ENCODE assay signal across 1 cellular context in the genomic region with DNA sequence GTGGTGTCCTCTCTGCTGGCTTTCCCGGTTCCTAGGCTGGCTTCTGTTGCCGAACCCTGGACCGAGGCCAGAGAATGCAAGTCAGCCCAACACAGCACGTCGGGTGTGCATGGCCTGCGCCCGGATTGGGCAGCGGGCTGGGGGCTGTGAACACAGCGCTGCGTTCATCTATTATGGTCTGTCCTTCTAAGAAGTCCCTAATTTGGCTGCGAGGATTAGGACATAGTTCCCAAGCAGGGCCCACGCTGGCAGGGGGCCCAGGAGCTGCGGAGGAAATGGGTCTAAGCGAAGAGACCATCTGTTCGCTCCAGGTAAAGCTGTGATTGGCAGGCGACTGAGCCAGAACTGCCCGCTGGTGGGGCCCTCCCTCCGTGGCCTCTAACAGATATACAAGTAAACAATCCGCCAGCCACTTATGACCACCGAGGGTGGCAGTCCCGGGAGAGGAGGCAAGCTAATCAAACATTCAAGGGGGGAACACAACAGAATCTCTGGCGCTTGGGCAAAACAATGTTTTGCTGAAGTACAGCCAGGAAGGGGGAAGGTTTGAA.
A peak's percentile ranks its signal among the peaks of the same experiment; 100 is the strongest.
TF ChIP-seq lines count a peak whose summit lies in the region.

No MANE protein-coding gene starts in this region.

TF ChIP-seq in HEK293, 187 proteins besides CTCF, POLR2A, EP300 and RAD21 (continued from another document and continues in another):
- TF ChIP-seq, protein P1, sequence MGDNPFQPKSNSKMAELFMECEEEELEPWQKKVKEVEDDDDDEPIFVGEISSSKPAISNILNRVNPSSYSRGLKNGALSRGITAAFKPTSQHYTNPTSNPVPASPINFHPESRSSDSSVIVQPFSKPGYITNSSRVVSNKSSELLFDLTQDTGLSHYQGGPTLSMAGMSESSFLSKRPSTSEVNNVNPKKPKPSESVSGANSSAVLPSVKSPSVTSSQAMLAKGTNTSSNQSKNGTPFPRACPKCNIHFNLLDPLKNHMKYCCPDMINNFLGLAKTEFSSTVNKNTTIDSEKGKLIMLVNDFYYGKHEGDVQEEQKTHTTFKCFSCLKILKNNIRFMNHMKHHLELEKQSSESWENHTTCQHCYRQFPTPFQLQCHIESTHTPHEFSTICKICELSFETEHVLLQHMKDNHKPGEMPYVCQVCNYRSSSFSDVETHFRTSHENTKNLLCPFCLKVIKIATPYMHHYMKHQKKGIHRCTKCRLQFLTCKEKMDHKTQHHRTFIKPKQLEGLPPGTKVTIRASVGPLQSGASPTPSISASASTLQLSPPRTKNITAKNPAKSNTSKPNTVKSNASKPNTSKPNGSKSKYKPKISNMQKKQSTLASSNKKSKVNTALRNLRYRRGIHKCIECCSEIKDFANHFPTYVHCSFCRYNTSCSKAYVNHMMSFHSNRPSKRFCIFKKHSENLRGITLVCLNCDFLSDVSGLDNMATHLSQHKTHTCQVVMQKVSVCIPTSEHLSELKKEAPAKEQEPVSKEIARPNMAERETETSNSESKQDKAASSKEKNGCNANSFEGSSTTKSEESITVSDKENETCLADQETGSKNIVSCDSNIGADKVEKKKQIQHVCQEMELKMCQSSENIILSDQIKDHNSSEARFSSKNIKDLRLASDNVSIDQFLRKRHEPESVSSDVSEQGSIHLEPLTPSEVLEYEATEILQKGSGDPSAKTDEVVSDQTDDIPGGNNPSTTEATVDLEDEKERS (tag by site-specific recombination; IDR thresholded peaks at IDR 0.05), result no peak
- TF ChIP-seq ZNF629 (tag by site-specific recombination; IDR thresholded peaks at IDR 0.05) (peak; percentile 56; the same call in 1 of the 2 replicates), ZBTB21 (tag by site-specific recombination; IDR thresholded peaks at IDR 0.05) (0 out of 2 replicates have a peak, but pooled peaks have one; percentile 17), ZNF623 (tag by site-specific recombination; IDR thresholded peaks at IDR 0.05) (no peak), ZSCAN30 (tag by site-specific recombination; IDR thresholded peaks at IDR 0.05) (no peak), SALL2 (tag by site-specific recombination; IDR thresholded peaks at IDR 0.05; ENCODE audit: borderline replicate concordance) (no peak), ZNF239 (tag by site-specific recombination; IDR thresholded peaks at IDR 0.05) (no peak), ZNF416 (tag by site-specific recombination; IDR thresholded peaks at IDR 0.05) (no peak), REPIN1 (tag by site-specific recombination; IDR thresholded peaks at IDR 0.05; ENCODE audit: low read depth) (no peak), ZNF561 (tag by site-specific recombination; IDR thresholded peaks at IDR 0.05; ENCODE audit: borderline replicate concordance) (0 out of 2 replicates have a peak, but pooled peaks have one; percentile 33), ZNF138 (tag by site-specific recombination; IDR thresholded peaks at IDR 0.05; ENCODE audit: borderline replicate concordance) (no peak), ZNF121 (tag by site-specific recombination; IDR thresholded peaks at IDR 0.05) (no peak), ZNF664 (tag by site-specific recombination; IDR thresholded peaks at IDR 0.05) (no peak), ZNF544 (tag by site-specific recombination; IDR thresholded peaks at IDR 0.05) (no peak), ZNF140 (tag by site-specific recombination; IDR thresholded peaks at IDR 0.05) (no peak), MEIS1 (CRISPR knock-in tag; IDR thresholded peaks at IDR 0.05; ENCODE audit: borderline replicate concordance) (no peak), ZNF175 (tag by site-specific recombination; IDR thresholded peaks at IDR 0.05) (no peak), ZNF747 (tag by site-specific recombination; IDR thresholded peaks at IDR 0.05) (no peak), WT1 (tag by site-specific recombination; IDR thresholded peaks at IDR 0.05) (peak; percentile 46), ZNF555 (tag by site-specific recombination; conservative IDR thresholded peaks at IDR 0.05) (no peak), ZBTB7A (tag by site-specific recombination; IDR thresholded peaks at IDR 0.05; ENCODE audit: low read depth) (no peak), ZNF157 (tag by site-specific recombination; IDR thresholded peaks at IDR 0.05) (no peak), GLI2 (tag by site-specific recombination; IDR thresholded peaks at IDR 0.05; ENCODE audit: borderline replicate concordance, low read depth) (no peak)
- TF ChIP-seq, protein P2, sequence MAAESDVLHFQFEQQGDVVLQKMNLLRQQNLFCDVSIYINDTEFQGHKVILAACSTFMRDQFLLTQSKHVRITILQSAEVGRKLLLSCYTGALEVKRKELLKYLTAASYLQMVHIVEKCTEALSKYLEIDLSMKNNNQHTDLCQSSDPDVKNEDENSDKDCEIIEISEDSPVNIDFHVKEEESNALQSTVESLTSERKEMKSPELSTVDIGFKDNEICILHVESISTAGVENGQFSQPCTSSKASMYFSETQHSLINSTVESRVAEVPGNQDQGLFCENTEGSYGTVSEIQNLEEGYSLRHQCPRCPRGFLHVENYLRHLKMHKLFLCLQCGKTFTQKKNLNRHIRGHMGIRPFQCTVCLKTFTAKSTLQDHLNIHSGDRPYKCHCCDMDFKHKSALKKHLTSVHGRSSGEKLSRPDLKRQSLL (tag by site-specific recombination; IDR thresholded peaks at IDR 0.05), result 0 out of 2 replicates have a peak, but pooled peaks have one; percentile 60
- TF ChIP-seq, protein P3, sequence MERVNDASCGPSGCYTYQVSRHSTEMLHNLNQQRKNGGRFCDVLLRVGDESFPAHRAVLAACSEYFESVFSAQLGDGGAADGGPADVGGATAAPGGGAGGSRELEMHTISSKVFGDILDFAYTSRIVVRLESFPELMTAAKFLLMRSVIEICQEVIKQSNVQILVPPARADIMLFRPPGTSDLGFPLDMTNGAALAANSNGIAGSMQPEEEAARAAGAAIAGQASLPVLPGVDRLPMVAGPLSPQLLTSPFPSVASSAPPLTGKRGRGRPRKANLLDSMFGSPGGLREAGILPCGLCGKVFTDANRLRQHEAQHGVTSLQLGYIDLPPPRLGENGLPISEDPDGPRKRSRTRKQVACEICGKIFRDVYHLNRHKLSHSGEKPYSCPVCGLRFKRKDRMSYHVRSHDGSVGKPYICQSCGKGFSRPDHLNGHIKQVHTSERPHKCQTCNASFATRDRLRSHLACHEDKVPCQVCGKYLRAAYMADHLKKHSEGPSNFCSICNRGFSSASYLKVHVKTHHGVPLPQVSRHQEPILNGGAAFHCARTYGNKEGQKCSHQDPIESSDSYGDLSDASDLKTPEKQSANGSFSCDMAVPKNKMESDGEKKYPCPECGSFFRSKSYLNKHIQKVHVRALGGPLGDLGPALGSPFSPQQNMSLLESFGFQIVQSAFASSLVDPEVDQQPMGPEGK (tag by site-specific recombination; IDR thresholded peaks at IDR 0.05), result peak; percentile 84
- TF ChIP-seq, protein P4, sequence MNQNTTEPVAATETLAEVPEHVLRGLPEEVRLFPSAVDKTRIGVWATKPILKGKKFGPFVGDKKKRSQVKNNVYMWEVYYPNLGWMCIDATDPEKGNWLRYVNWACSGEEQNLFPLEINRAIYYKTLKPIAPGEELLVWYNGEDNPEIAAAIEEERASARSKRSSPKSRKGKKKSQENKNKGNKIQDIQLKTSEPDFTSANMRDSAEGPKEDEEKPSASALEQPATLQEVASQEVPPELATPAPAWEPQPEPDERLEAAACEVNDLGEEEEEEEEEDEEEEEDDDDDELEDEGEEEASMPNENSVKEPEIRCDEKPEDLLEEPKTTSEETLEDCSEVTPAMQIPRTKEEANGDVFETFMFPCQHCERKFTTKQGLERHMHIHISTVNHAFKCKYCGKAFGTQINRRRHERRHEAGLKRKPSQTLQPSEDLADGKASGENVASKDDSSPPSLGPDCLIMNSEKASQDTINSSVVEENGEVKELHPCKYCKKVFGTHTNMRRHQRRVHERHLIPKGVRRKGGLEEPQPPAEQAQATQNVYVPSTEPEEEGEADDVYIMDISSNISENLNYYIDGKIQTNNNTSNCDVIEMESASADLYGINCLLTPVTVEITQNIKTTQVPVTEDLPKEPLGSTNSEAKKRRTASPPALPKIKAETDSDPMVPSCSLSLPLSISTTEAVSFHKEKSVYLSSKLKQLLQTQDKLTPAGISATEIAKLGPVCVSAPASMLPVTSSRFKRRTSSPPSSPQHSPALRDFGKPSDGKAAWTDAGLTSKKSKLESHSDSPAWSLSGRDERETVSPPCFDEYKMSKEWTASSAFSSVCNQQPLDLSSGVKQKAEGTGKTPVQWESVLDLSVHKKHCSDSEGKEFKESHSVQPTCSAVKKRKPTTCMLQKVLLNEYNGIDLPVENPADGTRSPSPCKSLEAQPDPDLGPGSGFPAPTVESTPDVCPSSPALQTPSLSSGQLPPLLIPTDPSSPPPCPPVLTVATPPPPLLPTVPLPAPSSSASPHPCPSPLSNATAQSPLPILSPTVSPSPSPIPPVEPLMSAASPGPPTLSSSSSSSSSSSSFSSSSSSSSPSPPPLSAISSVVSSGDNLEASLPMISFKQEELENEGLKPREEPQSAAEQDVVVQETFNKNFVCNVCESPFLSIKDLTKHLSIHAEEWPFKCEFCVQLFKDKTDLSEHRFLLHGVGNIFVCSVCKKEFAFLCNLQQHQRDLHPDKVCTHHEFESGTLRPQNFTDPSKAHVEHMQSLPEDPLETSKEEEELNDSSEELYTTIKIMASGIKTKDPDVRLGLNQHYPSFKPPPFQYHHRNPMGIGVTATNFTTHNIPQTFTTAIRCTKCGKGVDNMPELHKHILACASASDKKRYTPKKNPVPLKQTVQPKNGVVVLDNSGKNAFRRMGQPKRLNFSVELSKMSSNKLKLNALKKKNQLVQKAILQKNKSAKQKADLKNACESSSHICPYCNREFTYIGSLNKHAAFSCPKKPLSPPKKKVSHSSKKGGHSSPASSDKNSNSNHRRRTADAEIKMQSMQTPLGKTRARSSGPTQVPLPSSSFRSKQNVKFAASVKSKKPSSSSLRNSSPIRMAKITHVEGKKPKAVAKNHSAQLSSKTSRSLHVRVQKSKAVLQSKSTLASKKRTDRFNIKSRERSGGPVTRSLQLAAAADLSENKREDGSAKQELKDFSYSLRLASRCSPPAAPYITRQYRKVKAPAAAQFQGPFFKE (tag by site-specific recombination; IDR thresholded peaks at IDR 0.05; ENCODE audit: borderline replicate concordance), result no peak
- TF ChIP-seq, protein P5, sequence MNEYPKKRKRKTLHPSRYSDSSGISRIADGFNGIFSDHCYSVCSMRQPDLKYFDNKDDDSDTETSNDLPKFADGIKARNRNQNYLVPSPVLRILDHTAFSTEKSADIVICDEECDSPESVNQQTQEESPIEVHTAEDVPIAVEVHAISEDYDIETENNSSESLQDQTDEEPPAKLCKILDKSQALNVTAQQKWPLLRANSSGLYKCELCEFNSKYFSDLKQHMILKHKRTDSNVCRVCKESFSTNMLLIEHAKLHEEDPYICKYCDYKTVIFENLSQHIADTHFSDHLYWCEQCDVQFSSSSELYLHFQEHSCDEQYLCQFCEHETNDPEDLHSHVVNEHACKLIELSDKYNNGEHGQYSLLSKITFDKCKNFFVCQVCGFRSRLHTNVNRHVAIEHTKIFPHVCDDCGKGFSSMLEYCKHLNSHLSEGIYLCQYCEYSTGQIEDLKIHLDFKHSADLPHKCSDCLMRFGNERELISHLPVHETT (tag by site-specific recombination; IDR thresholded peaks at IDR 0.05), result 0 out of 2 replicates have a peak, but pooled peaks have one; percentile 9
- TF ChIP-seq, protein P6, sequence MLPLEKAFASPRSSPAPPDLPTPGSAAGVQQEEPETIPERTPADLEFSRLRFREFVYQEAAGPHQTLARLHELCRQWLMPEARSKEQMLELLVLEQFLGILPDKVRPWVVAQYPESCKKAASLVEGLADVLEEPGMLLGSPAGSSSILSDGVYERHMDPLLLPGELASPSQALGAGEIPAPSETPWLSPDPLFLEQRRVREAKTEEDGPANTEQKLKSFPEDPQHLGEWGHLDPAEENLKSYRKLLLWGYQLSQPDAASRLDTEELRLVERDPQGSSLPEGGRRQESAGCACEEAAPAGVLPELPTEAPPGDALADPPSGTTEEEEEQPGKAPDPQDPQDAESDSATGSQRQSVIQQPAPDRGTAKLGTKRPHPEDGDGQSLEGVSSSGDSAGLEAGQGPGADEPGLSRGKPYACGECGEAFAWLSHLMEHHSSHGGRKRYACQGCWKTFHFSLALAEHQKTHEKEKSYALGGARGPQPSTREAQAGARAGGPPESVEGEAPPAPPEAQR (tag by site-specific recombination; IDR thresholded peaks at IDR 0.05), result no peak
- TF ChIP-seq, protein P7, sequence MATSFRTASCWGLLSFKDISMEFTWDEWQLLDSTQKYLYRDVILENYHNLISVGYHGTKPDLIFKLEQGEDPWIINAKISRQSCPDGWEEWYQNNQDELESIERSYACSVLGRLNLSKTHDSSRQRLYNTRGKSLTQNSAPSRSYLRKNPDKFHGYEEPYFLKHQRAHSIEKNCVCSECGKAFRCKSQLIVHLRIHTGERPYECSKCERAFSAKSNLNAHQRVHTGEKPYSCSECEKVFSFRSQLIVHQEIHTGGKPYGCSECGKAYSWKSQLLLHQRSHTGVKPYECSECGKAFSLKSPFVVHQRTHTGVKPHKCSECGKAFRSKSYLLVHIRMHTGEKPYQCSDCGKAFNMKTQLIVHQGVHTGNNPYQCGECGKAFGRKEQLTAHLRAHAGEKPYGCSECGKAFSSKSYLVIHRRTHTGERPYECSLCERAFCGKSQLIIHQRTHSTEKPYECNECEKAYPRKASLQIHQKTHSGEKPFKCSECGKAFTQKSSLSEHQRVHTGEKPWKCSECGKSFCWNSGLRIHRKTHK (tag by site-specific recombination; IDR thresholded peaks at IDR 0.05), result no peak
- TF ChIP-seq, protein P8, sequence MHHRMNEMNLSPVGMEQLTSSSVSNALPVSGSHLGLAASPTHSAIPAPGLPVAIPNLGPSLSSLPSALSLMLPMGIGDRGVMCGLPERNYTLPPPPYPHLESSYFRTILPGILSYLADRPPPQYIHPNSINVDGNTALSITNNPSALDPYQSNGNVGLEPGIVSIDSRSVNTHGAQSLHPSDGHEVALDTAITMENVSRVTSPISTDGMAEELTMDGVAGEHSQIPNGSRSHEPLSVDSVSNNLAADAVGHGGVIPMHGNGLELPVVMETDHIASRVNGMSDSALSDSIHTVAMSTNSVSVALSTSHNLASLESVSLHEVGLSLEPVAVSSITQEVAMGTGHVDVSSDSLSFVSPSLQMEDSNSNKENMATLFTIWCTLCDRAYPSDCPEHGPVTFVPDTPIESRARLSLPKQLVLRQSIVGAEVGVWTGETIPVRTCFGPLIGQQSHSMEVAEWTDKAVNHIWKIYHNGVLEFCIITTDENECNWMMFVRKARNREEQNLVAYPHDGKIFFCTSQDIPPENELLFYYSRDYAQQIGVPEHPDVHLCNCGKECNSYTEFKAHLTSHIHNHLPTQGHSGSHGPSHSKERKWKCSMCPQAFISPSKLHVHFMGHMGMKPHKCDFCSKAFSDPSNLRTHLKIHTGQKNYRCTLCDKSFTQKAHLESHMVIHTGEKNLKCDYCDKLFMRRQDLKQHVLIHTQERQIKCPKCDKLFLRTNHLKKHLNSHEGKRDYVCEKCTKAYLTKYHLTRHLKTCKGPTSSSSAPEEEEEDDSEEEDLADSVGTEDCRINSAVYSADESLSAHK (tag by site-specific recombination; IDR thresholded peaks at IDR 0.05), result no peak
- TF ChIP-seq, protein P9, sequence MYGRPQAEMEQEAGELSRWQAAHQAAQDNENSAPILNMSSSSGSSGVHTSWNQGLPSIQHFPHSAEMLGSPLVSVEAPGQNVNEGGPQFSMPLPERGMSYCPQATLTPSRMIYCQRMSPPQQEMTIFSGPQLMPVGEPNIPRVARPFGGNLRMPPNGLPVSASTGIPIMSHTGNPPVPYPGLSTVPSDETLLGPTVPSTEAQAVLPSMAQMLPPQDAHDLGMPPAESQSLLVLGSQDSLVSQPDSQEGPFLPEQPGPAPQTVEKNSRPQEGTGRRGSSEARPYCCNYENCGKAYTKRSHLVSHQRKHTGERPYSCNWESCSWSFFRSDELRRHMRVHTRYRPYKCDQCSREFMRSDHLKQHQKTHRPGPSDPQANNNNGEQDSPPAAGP (tag by site-specific recombination; IDR thresholded peaks at IDR 0.05), result no peak
